ENCODE assay signal across 1 cellular context in genomic region chr17:5526821-5527598, GRCh38.
TF ChIP-seq lines count a peak whose summit lies in the region.

No MANE protein-coding gene starts in this region.

TF ChIP-seq in HEK293, 187 proteins besides CTCF, POLR2A, EP300 and RAD21 (continued from another document and continues in another):
- TF ChIP-seq ZNF549 (tag by site-specific recombination; IDR thresholded peaks at IDR 0.05) (no peak), PBX3 (CRISPR knock-in tag; IDR thresholded peaks at IDR 0.05) (no peak), ZNF544 (tag by site-specific recombination; IDR thresholded peaks at IDR 0.05) (no peak), ZNF280D (tag by site-specific recombination; IDR thresholded peaks at IDR 0.05) (no peak), ZNF433 (tag by site-specific recombination; IDR thresholded peaks at IDR 0.05; ENCODE audit: low read depth) (no peak), OSR2 (tag by site-specific recombination; IDR thresholded peaks at IDR 0.05) (no peak; the same call in 1 of the 2 replicates), ZBTB1 (tag by site-specific recombination; IDR thresholded peaks at IDR 0.05) (no peak), ZNF600 (tag by site-specific recombination; IDR thresholded peaks at IDR 0.05) (peak; percentile 50; the same call in 1 of the 2 replicates), PATZ1 (tag by site-specific recombination; IDR thresholded peaks at IDR 0.05) (peak; percentile 78), PRDM4 (tag by site-specific recombination; IDR thresholded peaks at IDR 0.05) (0 out of 2 replicates have a peak, but pooled peaks have one; percentile 40), GLIS2 (tag by site-specific recombination; IDR thresholded peaks at IDR 0.05) (no peak), ZNF48 (tag by site-specific recombination; IDR thresholded peaks at IDR 0.05) (no peak), PRDM6 (tag by site-specific recombination; IDR thresholded peaks at IDR 0.05) (no peak), ZNF785 (tag by site-specific recombination; IDR thresholded peaks at IDR 0.05) (no peak), ZNF10 (tag by site-specific recombination; IDR thresholded peaks at IDR 0.05) (no peak), ELK4 (IDR thresholded peaks at IDR 0.05; ENCODE audit: borderline replicate concordance, low read depth, low read length) (no peak), GLIS1 (tag by site-specific recombination; IDR thresholded peaks at IDR 0.05) (peak; percentile 43; the same call in 1 of the 2 replicates), ZFHX2 (tag by site-specific recombination; conservative IDR thresholded peaks at IDR 0.05) (no peak), ZNF239 (tag by site-specific recombination; IDR thresholded peaks at IDR 0.05) (no peak), ZNF561 (tag by site-specific recombination; IDR thresholded peaks at IDR 0.05; ENCODE audit: borderline replicate concordance) (no peak), ZNF223 (tag by site-specific recombination; IDR thresholded peaks at IDR 0.05) (no peak), ZNF747 (tag by site-specific recombination; IDR thresholded peaks at IDR 0.05) (no peak), ZSCAN18 (tag by site-specific recombination; IDR thresholded peaks at IDR 0.05) (no peak), SP7 (tag by site-specific recombination; IDR thresholded peaks at IDR 0.05) (peak; percentile 93), ZNF266 (tag by site-specific recombination; IDR thresholded peaks at IDR 0.05; ENCODE audit: low read depth) (no peak), GLI2 (tag by site-specific recombination; IDR thresholded peaks at IDR 0.05; ENCODE audit: borderline replicate concordance, low read depth) (no peak), ZNF510 (tag by site-specific recombination; IDR thresholded peaks at IDR 0.05; ENCODE audit: insufficient replicate concordance) (no peak), ZFP3 (tag by site-specific recombination; IDR thresholded peaks at IDR 0.05; ENCODE audit: low read depth) (no peak), ATF2 (tag by site-specific recombination; IDR thresholded peaks at IDR 0.05; ENCODE audit: low read depth) (peak; percentile 98), ZNF529 (tag by site-specific recombination; IDR thresholded peaks at IDR 0.05; ENCODE audit: insufficient replicate concordance) (no peak), ZNF473 (tag by site-specific recombination; IDR thresholded peaks at IDR 0.05) (no peak), BCL6B (tag by site-specific recombination; IDR thresholded peaks at IDR 0.05) (no peak), ZNF324 (tag by site-specific recombination; IDR thresholded peaks at IDR 0.05) (peak; percentile 91), ZNF302 (tag by site-specific recombination; IDR thresholded peaks at IDR 0.05; ENCODE audit: low read depth) (no peak), ZBTB44 (tag by site-specific recombination; IDR thresholded peaks at IDR 0.05) (peak; percentile 90), ZNF157 (tag by site-specific recombination; IDR thresholded peaks at IDR 0.05) (no peak), TSHZ1 (tag by site-specific recombination; IDR thresholded peaks at IDR 0.05; ENCODE audit: borderline replicate concordance) (peak; percentile 99)
